1 cellular context compared by ENCODE assay signal in genomic region chr14:30874120-30874998, GRCh38.
TF ChIP-seq lines count a peak whose summit lies in the region.

COCH (plus strand) TSS chr14:30874559; CDS start chr14:30874939, 380 bp downstream.

TF ChIP-seq in K562, 482 proteins besides CTCF, POLR2A, EP300 and RAD21 (continued from another document):
- TF ChIP-seq ARID3A (IDR thresholded peaks at IDR 0.05; ENCODE audit: borderline replicate concordance, low read depth, low read length) = no peak
- no peak for TF ChIP-seq ZNF507 (tag; conservative IDR thresholded peaks at IDR 0.05)
- no peak for TF ChIP-seq HDAC6 (IDR thresholded peaks at IDR 0.05; ENCODE audit: low read depth, low read length)
- TF ChIP-seq IRF1 (CRISPR knock-in tag; IDR thresholded peaks at IDR 0.05; ENCODE audit: borderline replicate concordance) = no peak
- TF ChIP-seq DPF2 (IDR thresholded peaks at IDR 0.05) = no peak
- no peak for TF ChIP-seq ZKSCAN1 (IDR thresholded peaks at IDR 0.05; ENCODE audit: low read depth, low read length)
- TF ChIP-seq GATA2 (CRISPR knock-in tag; IDR thresholded peaks at IDR 0.05) = no peak
- TF ChIP-seq ZNF347 (CRISPR knock-in tag; IDR thresholded peaks at IDR 0.05; ENCODE audit: low read depth) = no peak
- TF ChIP-seq ZNF655 (CRISPR knock-in tag; IDR thresholded peaks at IDR 0.05) = no peak
- TF ChIP-seq ID3 (CRISPR knock-in tag; IDR thresholded peaks at IDR 0.05) = no peak
- TF ChIP-seq ID3 (tag; IDR thresholded peaks at IDR 0.05) = 0 out of 2 replicates have a peak, but pooled peaks have one; percentile 4
- TF ChIP-seq HIVEP1 (CRISPR knock-in tag; IDR thresholded peaks at IDR 0.05) = no peak
- TF ChIP-seq ZBTB33 (CRISPR knock-in tag; IDR thresholded peaks at IDR 0.05) = 0 out of 2 replicates have a peak, but pooled peaks have one; percentile 21
- no peak for TF ChIP-seq ZBTB43 (CRISPR knock-in tag; IDR thresholded peaks at IDR 0.05)
- no peak for TF ChIP-seq SP1 (CRISPR knock-in tag; IDR thresholded peaks at IDR 0.05)
- TF ChIP-seq ATF1 (CRISPR knock-in tag; IDR thresholded peaks at IDR 0.05) = no peak
- TF ChIP-seq ATF1 (tag; IDR thresholded peaks at IDR 0.05) = peak; percentile 25; the same call in 1 of the 2 replicates
- TF ChIP-seq SRSF7 (optimal IDR thresholded peaks at IDR 0.05; ENCODE audit: low read depth, low read length) = no peak
- TF ChIP-seq BHLHE40 (IDR thresholded peaks at IDR 0.05; ENCODE audit: low read length) = no peak
- no peak for TF ChIP-seq KDM1A (IDR thresholded peaks at IDR 0.05)
- TF ChIP-seq SAFB (IDR thresholded peaks at IDR 0.05; ENCODE audit: borderline replicate concordance, low read depth, low read length) = no peak
- TF ChIP-seq ZZZ3 (IDR thresholded peaks at IDR 0.05) = no peak
- no peak for TF ChIP-seq E4F1 (CRISPR knock-in tag; IDR thresholded peaks at IDR 0.05; ENCODE audit: borderline replicate concordance)
- no peak for TF ChIP-seq PURB (CRISPR knock-in tag; IDR thresholded peaks at IDR 0.05; ENCODE audit: low read depth)
- no peak for TF ChIP-seq CGGBP1 (CRISPR knock-in tag; IDR thresholded peaks at IDR 0.05)
- no peak for TF ChIP-seq KAT8 (IDR thresholded peaks at IDR 0.05; ENCODE audit: low read depth)
- TF ChIP-seq SMARCA5 (IDR thresholded peaks at IDR 0.05) = no peak
- peak in 1 of 2 experiments; percentile 87; a peak in 2 of 4 replicates for TF ChIP-seq NONO (IDR thresholded peaks at IDR 0.05; ENCODE audit: low read depth in 2 of 2, low read length in 1 of 2)
- no peak for TF ChIP-seq BDP1 (IDR thresholded peaks at IDR 0.05; ENCODE audit: insufficient read depth, insufficient read length)
- TF ChIP-seq CHD4 (IDR thresholded peaks at IDR 0.05; ENCODE audit: insufficient read depth, insufficient replicate concordance, low read depth, low read length, poor library complexity, severe bottlenecking) = no peak
- no peak for TF ChIP-seq XRCC3 (IDR thresholded peaks at IDR 0.05)
- no peak for TF ChIP-seq RFX5 (IDR thresholded peaks at IDR 0.05; ENCODE audit: low read depth, low read length)
- TF ChIP-seq HNRNPL (IDR thresholded peaks at IDR 0.05; ENCODE audit: low read depth, low read length) = no peak
- no peak for TF ChIP-seq PHF20 (IDR thresholded peaks at IDR 0.05; ENCODE audit: partially characterized antibody)
- TF ChIP-seq GABPB1 (CRISPR knock-in tag; IDR thresholded peaks at IDR 0.05) = 0 out of 2 replicates have a peak, but pooled peaks have one; percentile 37
- no peak for TF ChIP-seq USF1 (CRISPR knock-in tag; IDR thresholded peaks at IDR 0.05)
- no peak for TF ChIP-seq ZNF146 (CRISPR knock-in tag; IDR thresholded peaks at IDR 0.05; ENCODE audit: unreplicated experiment)
